In genomic region chr5:14435481-14435880, GRCh38 we compare ENCODE assay signal across 13 cellular contexts.
DNase-seq lines count a peak whose midpoint lies in the region; ATAC-seq, FAIRE-seq and TF ChIP-seq lines count a peak whose summit lies in the region.
"Had no signal": no experiment of that assay in that cellular context is flagged by ENCODE, and none has a peak within 500 bp of the region (broad histone marks: within the 10 kb centered on the region; RNA-seq: fewer than 3 reads in every experiment).

No MANE protein-coding gene starts in this region.

- POLR2A ChIA-PET in activated CD8-positive, alpha-beta T cell treated with anti-CD3 and anti-CD28 coated beads for 36 hours (lab: Charles Lee) = no interaction called here

- no peaks in the 10 kb centered on the region for H3F3A ChIP-seq in MM.1S (ENCODE audit: insufficient read depth, low read length)

- H3K27ac ChIP-seq in astrocyte (ENCODE audit: low read depth, low read length) (peak overlapping the region; percentile 78), MM.1S (ENCODE audit: low read length) (no peak overlapping the region)
- H3K27ac ChIP-seq: BLaER1 treated with 17β-estradiol and CSF1 and Interleukin-3, amounts not matched to agents 10 nM and 100 nM had no signal

- H4K20me1 ChIP-seq in astrocyte (ENCODE audit: insufficient read depth, low read length) = peaks cover 56% of the 10 kb centered on the region
- no peaks in the 10 kb centered on the region for H4K20me1 ChIP-seq in MM.1S (ENCODE audit: insufficient read depth, low read length)

- H3K4me3 ChIP-seq in astrocyte (ENCODE audit: insufficient read depth, low read depth, low read length) (no peak overlapping the region), MM.1S (ENCODE audit: low read length) (no peak overlapping the region)
- H3K4me3 ChIP-seq: BLaER1 treated with 17β-estradiol and CSF1 and Interleukin-3, amounts not matched to agents 10 nM and 100 nM; HAP-1 had no signal

- CTCF ChIA-PET in activated CD8-positive, alpha-beta T cell treated with anti-CD3 and anti-CD28 coated beads for 36 hours (lab: Charles Lee) = no interaction called here

- no peak overlapping the region for H3K4me3 Mint-ChIP-seq in astrocyte (ENCODE audit: unreplicated experiment)
- no peak overlapping the region for H3K4me3 Mint-ChIP-seq in activated CD8-positive, alpha-beta T cell treated with anti-CD3 and anti-CD28 coated beads for 36 hours

- no peak for FAIRE-seq in astrocyte (lab: Jason Lieb, UNC)

- H3K4me1 ChIP-seq in astrocyte (ENCODE audit: insufficient read depth, low read length) (peaks cover 31% of the 10 kb centered on the region), MM.1S (ENCODE audit: low read length) (no peaks in the 10 kb centered on the region)
- H3K4me1 ChIP-seq: HAP-1 had no signal

- peaks cover 49% of the 10 kb centered on the region for H3K4me1 Mint-ChIP-seq in astrocyte (ENCODE audit: low read depth, unreplicated experiment)
- H3K4me1 Mint-ChIP-seq in activated CD8-positive, alpha-beta T cell treated with anti-CD3 and anti-CD28 coated beads for 36 hours (ENCODE audit: low read depth) = peaks cover 27% of the 10 kb centered on the region

- H3K36me3 Mint-ChIP-seq in astrocyte (ENCODE audit: low read depth, unreplicated experiment) = peaks cover 19% of the 10 kb centered on the region
- peaks cover 6% of the 10 kb centered on the region for H3K36me3 Mint-ChIP-seq in activated CD8-positive, alpha-beta T cell treated with anti-CD3 and anti-CD28 coated beads for 36 hours (ENCODE audit: low read depth)

- no peaks in the 10 kb centered on the region for H3K9me2 ChIP-seq in MM.1S (replicated peaks; ENCODE audit: insufficient read depth, low read length)

- DNase-seq in HS-5 (ENCODE audit: low read depth) (peak; percentile 49), astrocyte (ENCODE audit: low read depth) (no peak), glomerular visceral epithelial cell (ENCODE audit: extremely low spot score) (peak; percentile 22), DMS79 (lab: John Stamatoyannopoulos, UW) (no peak), MM.1S (no peak), Ammon's horn (ENCODE audit: low spot score) (no peak)
- DNase-seq in activated CD8-positive, alpha-beta T cell treated with anti-CD3 and anti-CD28 coated beads for 36 hours = no peak
- DNase-seq: NCI-H1436 treated with DMSO at 0.1 percent for 48 hours, NCI-H2107, NCI-H774, SHP77 had no signal

- H3K27me3 ChIP-seq in astrocyte (ENCODE audit: insufficient read depth, low read length) (no peaks in the 10 kb centered on the region), MM.1S (replicated peaks; ENCODE audit: insufficient read depth, low read length) (no peaks in the 10 kb centered on the region)
- H3K27me3 ChIP-seq: BLaER1 treated with 17β-estradiol and CSF1 and Interleukin-3, amounts not matched to agents 10 nM and 100 nM had no signal

- no peaks in the 10 kb centered on the region for H3K9me3 Mint-ChIP-seq in astrocyte (ENCODE audit: unreplicated experiment)
- peaks cover 4% of the 10 kb centered on the region for H3K9me3 Mint-ChIP-seq in activated CD8-positive, alpha-beta T cell treated with anti-CD3 and anti-CD28 coated beads for 36 hours

- H3K4me2 ChIP-seq in astrocyte (ENCODE audit: low read length) = peak overlapping the region; percentile 1
- no peak overlapping the region for H3K4me2 ChIP-seq in MM.1S (ENCODE audit: low read depth, low read length)
- H3K4me2 ChIP-seq: BLaER1 treated with 17β-estradiol and CSF1 and Interleukin-3, amounts not matched to agents 10 nM and 100 nM had no signal

- intact Hi-C loops in activated CD8-positive, alpha-beta T cell treated with anti-CD3 and anti-CD28 coated beads for 36 hours (cut with micrococcal nuclease) = no loop called here

- H3K9me3 ChIP-seq in astrocyte (ENCODE audit: insufficient read depth, low read depth, low read length) = no peaks in the 10 kb centered on the region
- H3K9me3 ChIP-seq in MM.1S (replicated peaks; ENCODE audit: insufficient read depth, low read length) = no peaks in the 10 kb centered on the region
- H3K9me3 ChIP-seq: HAP-1 had no signal

- no peak for TF ChIP-seq CTCF in astrocyte (IDR thresholded peaks at IDR 0.05; ENCODE audit: insufficient read depth, low read depth, low read length)
- no peak for TF ChIP-seq CTCF in activated CD8-positive, alpha-beta T cell treated with anti-CD3 and anti-CD28 coated beads for 36 hours (IDR thresholded peaks at IDR 0.05)
- TF ChIP-seq CTCF in MM.1S (IDR thresholded peaks at IDR 0.05; ENCODE audit: low read length) = no peak

- H2AFZ ChIP-seq in astrocyte (ENCODE audit: low read depth, low read length) (no peak overlapping the region), MM.1S (ENCODE audit: low read length) (no peak overlapping the region)

- H3K79me2 ChIP-seq in astrocyte (ENCODE audit: insufficient read depth, low read length) (peaks cover 85% of the 10 kb centered on the region), MM.1S (ENCODE audit: low read length) (no peaks in the 10 kb centered on the region)

- H3K9ac ChIP-seq in astrocyte (ENCODE audit: low read length) = peak overlapping the region; percentile 8
- no peak overlapping the region for H3K9ac ChIP-seq in MM.1S (ENCODE audit: low read length)
- H3K9ac ChIP-seq: BLaER1 treated with 17β-estradiol and CSF1 and Interleukin-3, amounts not matched to agents 10 nM and 100 nM had no signal

- ATAC-seq in activated CD8-positive, alpha-beta T cell treated with anti-CD3 and anti-CD28 coated beads for 36 hours = no peak

- H3K27me3 Mint-ChIP-seq in astrocyte (ENCODE audit: low read depth, unreplicated experiment) = no peaks in the 10 kb centered on the region
- H3K27me3 Mint-ChIP-seq in activated CD8-positive, alpha-beta T cell treated with anti-CD3 and anti-CD28 coated beads for 36 hours = peaks cover 1% of the 10 kb centered on the region

- peak overlapping the region; percentile 19 for H3K27ac Mint-ChIP-seq in astrocyte (ENCODE audit: unreplicated experiment)
- H3K27ac Mint-ChIP-seq in activated CD8-positive, alpha-beta T cell treated with anti-CD3 and anti-CD28 coated beads for 36 hours = no peak overlapping the region

- peaks cover 17% of the 10 kb centered on the region for H3K36me3 ChIP-seq in astrocyte (ENCODE audit: insufficient read depth, low read length)
- H3K36me3 ChIP-seq in MM.1S (replicated peaks; ENCODE audit: insufficient read depth, low read length) = no peaks in the 10 kb centered on the region
- H3K36me3 ChIP-seq: HAP-1 had no signal

Comparison
In these comparisons a context has a peak if more than half of its experiments do, and no peak if none do; other contexts are left out.
1. DNase-seq: peak in HS-5 (single experiment) and glomerular visceral epithelial cell (single experiment); none in astrocyte (single experiment), activated CD8-positive, alpha-beta T cell treated with anti-CD3 and anti-CD28 coated beads for 36 hours (single experiment), DMS79 (single experiment), MM.1S (single experiment) and Ammon's horn (single experiment).